1 cellular context compared by ENCODE assay signal in genomic region chr2:85420743-85421705, GRCh38.
TF ChIP-seq lines count a peak whose summit lies in the region.

No MANE protein-coding gene starts in this region.

TF ChIP-seq in K562, 482 proteins besides CTCF, POLR2A, EP300 and RAD21 (continued from another document and continues in another):
- TF ChIP-seq RREB1 (CRISPR knock-in tag; IDR thresholded peaks at IDR 0.05) (0 out of 2 replicates have a peak, but pooled peaks have one; percentile 16), NUFIP1 (IDR thresholded peaks at IDR 0.05; ENCODE audit: partially characterized antibody) (no peak), CREB1 (IDR thresholded peaks at IDR 0.05) (no peak), CREB1 (CRISPR knock-in tag; IDR thresholded peaks at IDR 0.05) (peak; percentile 46; the same call in 1 of the 2 replicates), CEBPG (CRISPR knock-in tag; IDR thresholded peaks at IDR 0.05) (no peak), CEBPG (tag; conservative IDR thresholded peaks at IDR 0.05 in 1 of 2, IDR thresholded peaks at IDR 0.05 in 1 of 2) (peak; percentile 36 to 69; a peak in 3 of 4 replicates), CHD1 (IDR thresholded peaks at IDR 0.05; ENCODE audit: low read length) (no peak), ETS1 (conservative IDR thresholded peaks at IDR 0.05; ENCODE audit: control insufficient read depth, low read depth, low read length) (peak; percentile 28; the same call in 1 of the 2 replicates), ZNF24 (IDR thresholded peaks at IDR 0.05) (peak; percentile 39; the same call in 1 of the 2 replicates), JUN (IDR thresholded peaks at IDR 0.05; ENCODE audit: borderline replicate concordance, low read depth, low read length) (peak; percentile 44; the same call in 1 of the 2 replicates), JUN (CRISPR knock-in tag; IDR thresholded peaks at IDR 0.05; ENCODE audit: borderline replicate concordance) (no peak), ZNF740 (CRISPR knock-in tag; IDR thresholded peaks at IDR 0.05) (no peak), ZNF740 (tag; IDR thresholded peaks at IDR 0.05) (peak in 1 of 2 experiments; percentile 77; a peak in 2 of 4 replicates), IRF9 (tag; IDR thresholded peaks at IDR 0.05) (peak; percentile 57; the same call in 1 of the 2 replicates), HBP1 (CRISPR knock-in tag; IDR thresholded peaks at IDR 0.05) (peak; percentile 78), ZNF311 (CRISPR knock-in tag; IDR thresholded peaks at IDR 0.05) (peak; percentile 82; the same call in 1 of the 2 replicates), NR1H2 (CRISPR knock-in tag; IDR thresholded peaks at IDR 0.05) (no peak), YBX1 (IDR thresholded peaks at IDR 0.05) (no peak), THRB (CRISPR knock-in tag; conservative IDR thresholded peaks at IDR 0.05) (0 out of 2 replicates have a peak, but pooled peaks have one; percentile 68), ELF4 (CRISPR knock-in tag; IDR thresholded peaks at IDR 0.05) (peak; percentile 74; the same call in 1 of the 2 replicates), ZNF586 (CRISPR knock-in tag; conservative IDR thresholded peaks at IDR 0.05) (0 out of 2 replicates have a peak, but pooled peaks have one; percentile 16), JUNB (CRISPR knock-in tag; conservative IDR thresholded peaks at IDR 0.05) (no peak), HIVEP1 (CRISPR knock-in tag; IDR thresholded peaks at IDR 0.05) (peak; percentile 12; the same call in 1 of the 2 replicates), L3MBTL2 (IDR thresholded peaks at IDR 0.05) (peak; percentile 31; the same call in 1 of the 2 replicates), GMEB1 (CRISPR knock-in tag; IDR thresholded peaks at IDR 0.05) (peak; percentile 23; the same call in 1 of the 2 replicates), MYC (IDR thresholded peaks at IDR 0.05; ENCODE audit: low read depth, low read length) (peak; percentile 50), MYC (CRISPR knock-in tag; IDR thresholded peaks at IDR 0.05; ENCODE audit: borderline replicate concordance, low read depth) (no peak), TRIM24 (IDR thresholded peaks at IDR 0.05) (0 out of 4 replicates have a peak, but pooled peaks of 1 of the 2 experiments have one; percentile 7), HNRNPLL (IDR thresholded peaks at IDR 0.05; ENCODE audit: low read depth, low read length, poor library complexity, severe bottlenecking) (no peak), TEAD2 (tag; IDR thresholded peaks at IDR 0.05) (peak; percentile 52), RBFOX2 (IDR thresholded peaks at IDR 0.05; ENCODE audit: low read depth, low read length) (peak; percentile 61), CC2D1A (IDR thresholded peaks at IDR 0.05) (peak; percentile 95), MLX (CRISPR knock-in tag; conservative IDR thresholded peaks at IDR 0.05) (0 out of 4 replicates have a peak, but pooled peaks of 1 of the 2 experiments have one; percentile 15), ZNF41 (CRISPR knock-in tag; conservative IDR thresholded peaks at IDR 0.05) (no peak; the same call in 1 of the 2 replicates), ZBTB2 (IDR thresholded peaks at IDR 0.05) (no peak), PKNOX1 (IDR thresholded peaks at IDR 0.05) (peak; percentile 90), BCL6 (CRISPR knock-in tag; IDR thresholded peaks at IDR 0.05) (0 out of 2 replicates have a peak, but pooled peaks have one; percentile 53)
